In genomic region chr14:91022622-91023028, GRCh38 we compare ENCODE assay signal across 7 cellular contexts. TPM values are rescaled to one million over a fixed set of nuclear protein-coding genes. Genes with fewer than 3 reads are reported as not detected.
DNase-seq lines count a peak whose midpoint lies in the region; ATAC-seq and TF ChIP-seq lines count a peak whose summit lies in the region.
"Not testable (repeated sequence)": the region's sequence is repeated elsewhere in the genome, so short reads cannot be mapped to it uniquely, and the experiment has no call there.

No MANE protein-coding gene starts in this region.

- not testable (repeated sequence) for DNase-seq in Panc1 (ENCODE audit: low read depth, low spot score)
- DNase-seq in fibroblast of mammary gland (ENCODE audit: low read depth) = peak; percentile 16

- H3K27ac ChIP-seq in Panc1 (ENCODE audit: low read length) = not testable (repeated sequence)
- H3K27ac ChIP-seq in neutrophil = peak overlapping the region; percentile 77

- H3K36me3 ChIP-seq in Panc1 (ENCODE audit: control insufficient read depth, insufficient read depth, low read length); neutrophil: not testable (repeated sequence)

- H3K4me1 ChIP-seq in Panc1 (ENCODE audit: control insufficient read depth, insufficient read depth, low read length) = not testable (repeated sequence)
- peaks cover 13 to 16% of the 10 kb centered on the region in 2 experiments for H3K4me1 ChIP-seq in neutrophil (ENCODE audit: control insufficient read depth in 1 of 2, insufficient read depth in 1 of 2, low read depth in 1 of 2, low read length in 1 of 2)

- H3K27me3 ChIP-seq in Panc1 (ENCODE audit: control insufficient read depth, insufficient read depth, low read length); neutrophil: not testable (repeated sequence)

- CTCF ChIA-PET in Panc1 (lab: Charles Lee) = not testable (repeated sequence)

- peaks cover 55% of the 10 kb centered on the region for H3K4me1 Mint-ChIP-seq in activated T-helper 17 cell treated with anti-CD3 and anti-CD28 coated beads, Interleukin-2, amount 50 U/mL, for 72 hours

- not testable (repeated sequence) for BruUV-seq in Panc1 (replicated peaks; lab: Mats Ljungman, UMichigan)

- POLR2A ChIA-PET in Panc1 (lab: Charles Lee) = interaction anchor here (0.6 kb wide), 1 partner anchor 101 kb away, joined by 5 read pairs; no protein-coding TSS in a partner anchor

- H3K4me3 ChIP-seq in Panc1 (ENCODE audit: low read depth in 2 of 2, low read length in 2 of 2) (peak overlapping the region; percentile 3 to 11; a peak in 3 of 4 replicates), neutrophil (ENCODE audit: low read depth in 1 of 2, low read length in 1 of 2) (peak overlapping the region; percentile 1 to 39)
- H3K4me3 ChIP-seq in fibroblast of mammary gland (ENCODE audit: control insufficient read depth, low read depth, low read length) = not testable (repeated sequence)

- H3K9me3 Mint-ChIP-seq in activated T-helper 17 cell treated with anti-CD3 and anti-CD28 coated beads, Interleukin-2, amount 50 U/mL, for 72 hours = not testable (repeated sequence)

- peak; percentile 93 for ATAC-seq in GM18511 (IDR thresholded peaks at IDR 0.05; ENCODE audit: unreplicated experiment)
- peak; percentile 90 for ATAC-seq in GM21717 (IDR thresholded peaks at IDR 0.05; ENCODE audit: unreplicated experiment)
- peak; percentile 96 for ATAC-seq in HG03354 (IDR thresholded peaks at IDR 0.05; ENCODE audit: poor library complexity, severe bottlenecking, unreplicated experiment)
- ATAC-seq in Panc1 = not testable (repeated sequence)
- ATAC-seq in activated T-helper 17 cell treated with anti-CD3 and anti-CD28 coated beads, Interleukin-2, amount 50 U/mL, for 72 hours (replicated peaks) = peak; percentile 91

- peak overlapping the region; percentile 86 for H3K27ac Mint-ChIP-seq in activated T-helper 17 cell treated with anti-CD3 and anti-CD28 coated beads, Interleukin-2, amount 50 U/mL, for 72 hours

- H3K4me3 Mint-ChIP-seq in activated T-helper 17 cell treated with anti-CD3 and anti-CD28 coated beads, Interleukin-2, amount 50 U/mL, for 72 hours = peak overlapping the region; percentile 72

- not testable (repeated sequence) for TF ChIP-seq CTCF in Panc1 (IDR thresholded peaks at IDR 0.05); fibroblast of mammary gland (conservative IDR thresholded peaks at IDR 0.05; ENCODE audit: control insufficient read depth, insufficient read depth, low read depth, low read length); neutrophil (IDR thresholded peaks at IDR 0.05)

- in situ Hi-C loops in Panc1 (cut with HindIII; ENCODE audit: low pct_unique_long_range_greater_than_20kb, low sequenced_read_pairs) = not testable (repeated sequence)

- not testable (repeated sequence) for H3K27me3 Mint-ChIP-seq in activated T-helper 17 cell treated with anti-CD3 and anti-CD28 coated beads, Interleukin-2, amount 50 U/mL, for 72 hours

- intact Hi-C loops in Panc1 (cut with micrococcal nuclease; ENCODE audit: unreplicated experiment) = not testable (repeated sequence)

- not testable (repeated sequence) for H3K36me3 Mint-ChIP-seq in activated T-helper 17 cell treated with anti-CD3 and anti-CD28 coated beads, Interleukin-2, amount 50 U/mL, for 72 hours (ENCODE audit: low read depth)

- H3K9me3 ChIP-seq in Panc1 (ENCODE audit: control insufficient read depth, insufficient read depth, low read depth, low read length); neutrophil: not testable (repeated sequence)

RNA-seq across cellular contexts. Expression of gene RPS6KA5, which starts 37.8 kb away (rescaled TPM):
- 2.6 TPM for total RNA-seq in Panc1 (2021; ENCODE audit: unreplicated experiment)
- polyA plus RNA-seq in Panc1 (2012; ENCODE audit: insufficient read length) = 0.82 TPM
- total RNA-seq in activated T-helper 17 cell treated with anti-CD3 and anti-CD28 coated beads, Interleukin-2, amount 50 U/mL, for 72 hours = 10 to 100 TPM; 30.0 to 46.2 TPM
